In the genomic region with DNA sequence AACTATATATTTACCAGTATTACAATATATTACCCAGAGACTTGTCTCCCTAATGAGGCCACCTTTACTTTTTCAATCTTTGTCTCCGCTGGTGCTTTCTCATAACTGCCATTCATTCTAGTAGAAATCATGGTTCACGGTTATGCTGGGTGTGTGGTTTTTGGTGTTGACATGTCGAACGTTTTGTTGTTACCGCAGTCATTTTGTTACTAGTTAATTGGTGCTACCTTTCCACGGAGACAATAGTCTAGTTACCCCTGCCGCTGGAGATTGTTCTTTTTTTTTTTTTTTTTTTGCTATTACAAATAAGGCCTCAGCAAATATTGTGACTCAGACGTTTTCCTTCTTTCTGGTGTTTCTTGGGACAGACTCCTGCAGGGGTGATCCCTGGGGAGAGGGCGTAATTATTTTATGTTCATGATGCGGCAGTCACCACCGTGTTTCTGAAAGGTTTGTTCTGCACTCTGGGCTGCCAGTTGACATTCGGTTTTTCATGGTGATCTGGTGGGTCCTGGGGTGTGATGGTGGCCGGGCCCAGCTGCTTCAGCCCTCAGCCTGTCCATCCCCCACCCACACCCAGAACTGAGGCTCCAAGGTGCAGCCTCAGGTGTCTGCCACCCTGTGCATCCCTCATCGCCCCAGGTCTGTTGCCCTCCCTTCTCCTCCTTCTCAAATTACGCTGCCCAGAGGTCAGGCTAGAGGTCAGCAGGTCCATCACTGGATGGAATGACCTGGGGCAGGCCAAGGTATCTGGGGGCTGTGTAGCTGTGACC, we compare ENCODE assay signal across 13 cellular contexts. TPM values are rescaled to one million over a fixed set of nuclear protein-coding genes. Genes with fewer than 3 reads are reported as not detected.
DNase-seq lines count a peak whose midpoint lies in the region; ATAC-seq and TF ChIP-seq lines count a peak whose summit lies in the region.
"Had no signal": no experiment of that assay in that cellular context is flagged by ENCODE, and none has a peak within 500 bp of the region (broad histone marks: within the 10 kb centered on the region; RNA-seq: fewer than 3 reads in every experiment).

No MANE protein-coding gene starts in this region.

- H3K4me1 Mint-ChIP-seq in WTC11: peaks cover 64% of the 10 kb centered on the region

- CTCF ChIA-PET in WTC11 (lab: Charles Lee): interaction anchor here (0.6 to 4.7 kb wide), 7 partner anchors 11 to 84 kb away, joined by 3 to 29 read pairs (median 5); no protein-coding TSS in a partner anchor

- H3K36me3 ChIP-seq in lower lobe of right lung (no peaks in the 10 kb centered on the region), vagina (no peaks in the 10 kb centered on the region)

- peak overlapping the region; percentile 4 for H3K27ac ChIP-seq in right cardiac atrium (ENCODE audit: low read length)
- H3K27ac ChIP-seq in lower lobe of right lung: peak overlapping the region; percentile 79
- peak overlapping the region; percentile 73 for H3K27ac ChIP-seq in vagina
- H3K27ac ChIP-seq: KMS-11 had no signal

- peak in 1 of 3 donors; percentile 11 for DNase-seq in right cardiac atrium
- no peak for DNase-seq in cardiac septum (ENCODE audit: low spot score)
- DNase-seq in WTC11 (ENCODE audit: low spot score): no peak
- DNase-seq in lower lobe of right lung: no peak
- no peak for DNase-seq in vagina (ENCODE audit: extremely low spot score in 2 of 2)
- DNase-seq in islet precursor cell: no peak
- DNase-seq: cortex of kidney; hypothalamus; stimulated activated naive CD4-positive, alpha-beta T cell treated with Interleukin-2 at 50 U/mL for 16 hours had no signal

- peak overlapping the region; percentile 18 for H3K27ac Mint-ChIP-seq in WTC11
- H3K27ac Mint-ChIP-seq: CD14-positive monocyte had no signal

- H3K9me3 ChIP-seq in right cardiac atrium (ENCODE audit: control insufficient read depth, low read length): no peaks in the 10 kb centered on the region
- H3K9me3 ChIP-seq in lower lobe of right lung: no peaks in the 10 kb centered on the region
- no peaks in the 10 kb centered on the region for H3K9me3 ChIP-seq in vagina

- TF ChIP-seq CTCF in WTC11 (IDR thresholded peaks at IDR 0.05): no peak
- TF ChIP-seq CTCF in lower lobe of right lung (IDR thresholded peaks at IDR 0.05): no peak
- TF ChIP-seq CTCF in vagina (IDR thresholded peaks at IDR 0.05): no peak

- no peaks in the 10 kb centered on the region for H3K27me3 Mint-ChIP-seq in WTC11 (ENCODE audit: low read depth)

- peaks cover 5% of the 10 kb centered on the region for H3K9me3 Mint-ChIP-seq in WTC11
- H3K9me3 Mint-ChIP-seq: CD14-positive monocyte had no signal

- ATAC-seq in right cardiac atrium (peak in 1 of 2 donors; percentile 9), WTC11 (no peak), lower lobe of right lung (no peak), GM21381 (IDR thresholded peaks at IDR 0.05; ENCODE audit: unreplicated experiment) (no peak), GM19395 (IDR thresholded peaks at IDR 0.05; ENCODE audit: unreplicated experiment) (no peak)

- intact Hi-C loops in right cardiac atrium (cut with DNase I): no loop called here
- intact Hi-C loops in cardiac septum (cut with DNase I): no loop called here
- intact Hi-C loops in lower lobe of right lung (cut with DNase I): no loop called here
- intact Hi-C loops in vagina (cut with DNase I): no loop called here

- H3K4me1 ChIP-seq in right cardiac atrium (ENCODE audit: control insufficient read depth, insufficient read depth, low read length): peaks cover 10% of the 10 kb centered on the region
- peaks cover 70% of the 10 kb centered on the region for H3K4me1 ChIP-seq in lower lobe of right lung
- peaks cover 73% of the 10 kb centered on the region for H3K4me1 ChIP-seq in vagina

- no peaks in the 10 kb centered on the region for H3K27me3 ChIP-seq in right cardiac atrium (ENCODE audit: control insufficient read depth, insufficient read depth)
- H3K27me3 ChIP-seq in lower lobe of right lung (ENCODE audit: low read depth): no peaks in the 10 kb centered on the region
- H3K27me3 ChIP-seq in vagina: no peaks in the 10 kb centered on the region

- no peak overlapping the region for H3K4me3 Mint-ChIP-seq in WTC11
- H3K4me3 Mint-ChIP-seq: CD14-positive monocyte had no signal

- TF ChIP-seq POLR2A in vagina (IDR thresholded peaks at IDR 0.05): no peak

- POLR2A ChIA-PET in WTC11 (lab: Charles Lee): no interaction called here

- peaks cover 5% of the 10 kb centered on the region for H3K36me3 Mint-ChIP-seq in WTC11
- H3K36me3 Mint-ChIP-seq: CD14-positive monocyte had no signal

- WGBS in right cardiac atrium: 72% methylated on average over 15 of the region's 15 CpGs

- H3K4me3 ChIP-seq in right cardiac atrium (ENCODE audit: low read length) (no peak overlapping the region), lower lobe of right lung (no peak overlapping the region), vagina (no peak overlapping the region)

TF ChIP-seq in WTC11, 78 proteins besides CTCF, POLR2A, EP300 and RAD21:
- TF ChIP-seq ELF4 (CRISPR knock-in tag; IDR thresholded peaks at IDR 0.05; ENCODE audit: low read depth) (no peak), NFYB (CRISPR knock-in tag; conservative IDR thresholded peaks at IDR 0.05; ENCODE audit: low read depth) (no peak), OVOL2 (CRISPR knock-in tag; IDR thresholded peaks at IDR 0.05; ENCODE audit: borderline replicate concordance) (no peak), TCF7 (CRISPR knock-in tag; IDR thresholded peaks at IDR 0.05; ENCODE audit: low read depth) (no peak), ETV6 (CRISPR knock-in tag; IDR thresholded peaks at IDR 0.05) (no peak), ZNF121 (CRISPR knock-in tag; IDR thresholded peaks at IDR 0.05) (no peak), CBFB (CRISPR knock-in tag; IDR thresholded peaks at IDR 0.05; ENCODE audit: low read depth) (no peak), ZNF317 (CRISPR knock-in tag; IDR thresholded peaks at IDR 0.05; ENCODE audit: borderline replicate concordance, low read depth) (no peak)
- TF ChIP-seq, protein P1, sequence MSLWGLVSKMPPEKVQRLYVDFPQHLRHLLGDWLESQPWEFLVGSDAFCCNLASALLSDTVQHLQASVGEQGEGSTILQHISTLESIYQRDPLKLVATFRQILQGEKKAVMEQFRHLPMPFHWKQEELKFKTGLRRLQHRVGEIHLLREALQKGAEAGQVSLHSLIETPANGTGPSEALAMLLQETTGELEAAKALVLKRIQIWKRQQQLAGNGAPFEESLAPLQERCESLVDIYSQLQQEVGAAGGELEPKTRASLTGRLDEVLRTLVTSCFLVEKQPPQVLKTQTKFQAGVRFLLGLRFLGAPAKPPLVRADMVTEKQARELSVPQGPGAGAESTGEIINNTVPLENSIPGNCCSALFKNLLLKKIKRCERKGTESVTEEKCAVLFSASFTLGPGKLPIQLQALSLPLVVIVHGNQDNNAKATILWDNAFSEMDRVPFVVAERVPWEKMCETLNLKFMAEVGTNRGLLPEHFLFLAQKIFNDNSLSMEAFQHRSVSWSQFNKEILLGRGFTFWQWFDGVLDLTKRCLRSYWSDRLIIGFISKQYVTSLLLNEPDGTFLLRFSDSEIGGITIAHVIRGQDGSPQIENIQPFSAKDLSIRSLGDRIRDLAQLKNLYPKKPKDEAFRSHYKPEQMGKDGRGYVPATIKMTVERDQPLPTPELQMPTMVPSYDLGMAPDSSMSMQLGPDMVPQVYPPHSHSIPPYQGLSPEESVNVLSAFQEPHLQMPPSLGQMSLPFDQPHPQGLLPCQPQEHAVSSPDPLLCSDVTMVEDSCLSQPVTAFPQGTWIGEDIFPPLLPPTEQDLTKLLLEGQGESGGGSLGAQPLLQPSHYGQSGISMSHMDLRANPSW (CRISPR knock-in tag; conservative IDR thresholded peaks at IDR 0.05; ENCODE audit: low read depth): no peak
- TF ChIP-seq, protein P2, sequence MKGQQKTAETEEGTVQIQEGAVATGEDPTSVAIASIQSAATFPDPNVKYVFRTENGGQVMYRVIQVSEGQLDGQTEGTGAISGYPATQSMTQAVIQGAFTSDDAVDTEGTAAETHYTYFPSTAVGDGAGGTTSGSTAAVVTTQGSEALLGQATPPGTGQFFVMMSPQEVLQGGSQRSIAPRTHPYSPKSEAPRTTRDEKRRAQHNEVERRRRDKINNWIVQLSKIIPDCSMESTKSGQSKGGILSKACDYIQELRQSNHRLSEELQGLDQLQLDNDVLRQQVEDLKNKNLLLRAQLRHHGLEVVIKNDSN (CRISPR knock-in tag; IDR thresholded peaks at IDR 0.05): no peak
- TF ChIP-seq, protein P3, sequence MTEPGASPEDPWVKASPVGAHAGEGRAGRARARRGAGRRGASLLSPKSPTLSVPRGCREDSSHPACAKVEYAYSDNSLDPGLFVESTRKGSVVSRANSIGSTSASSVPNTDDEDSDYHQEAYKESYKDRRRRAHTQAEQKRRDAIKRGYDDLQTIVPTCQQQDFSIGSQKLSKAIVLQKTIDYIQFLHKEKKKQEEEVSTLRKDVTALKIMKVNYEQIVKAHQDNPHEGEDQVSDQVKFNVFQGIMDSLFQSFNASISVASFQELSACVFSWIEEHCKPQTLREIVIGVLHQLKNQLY (CRISPR knock-in tag; IDR thresholded peaks at IDR 0.05): no peak
- TF ChIP-seq, protein P4, sequence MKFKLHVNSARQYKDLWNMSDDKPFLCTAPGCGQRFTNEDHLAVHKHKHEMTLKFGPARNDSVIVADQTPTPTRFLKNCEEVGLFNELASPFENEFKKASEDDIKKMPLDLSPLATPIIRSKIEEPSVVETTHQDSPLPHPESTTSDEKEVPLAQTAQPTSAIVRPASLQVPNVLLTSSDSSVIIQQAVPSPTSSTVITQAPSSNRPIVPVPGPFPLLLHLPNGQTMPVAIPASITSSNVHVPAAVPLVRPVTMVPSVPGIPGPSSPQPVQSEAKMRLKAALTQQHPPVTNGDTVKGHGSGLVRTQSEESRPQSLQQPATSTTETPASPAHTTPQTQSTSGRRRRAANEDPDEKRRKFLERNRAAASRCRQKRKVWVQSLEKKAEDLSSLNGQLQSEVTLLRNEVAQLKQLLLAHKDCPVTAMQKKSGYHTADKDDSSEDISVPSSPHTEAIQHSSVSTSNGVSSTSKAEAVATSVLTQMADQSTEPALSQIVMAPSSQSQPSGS (CRISPR knock-in tag; IDR thresholded peaks at IDR 0.05; ENCODE audit: borderline replicate concordance, low read depth): no peak

RNA-seq across cellular contexts. Expression of a gene that starts 28.6 kb away (rescaled TPM):
- total RNA-seq in right cardiac atrium: 10 to 100 TPM; 61.6 to 88.8 (median 75.4) TPM
- polyA plus RNA-seq in right cardiac atrium: 57.1 TPM
- total RNA-seq in cardiac septum: 38.6 TPM
- total RNA-seq in WTC11 (2021): 41.6 to 48.8 TPM (median 41.9 TPM) in 3 replicates
- total RNA-seq in lower lobe of right lung: 66.1 TPM
- 42.5 TPM for total RNA-seq in vagina

Comparison
In these comparisons a context has a peak if more than half of its experiments do, and no peak if none do; other contexts are left out.
1. H3K27ac ChIP-seq: peak in every context shown above with its lines; median percentile 79 in lower lobe of right lung; 73 in vagina; 4 in right cardiac atrium.